10 cellular contexts compared by ENCODE assay signal in genomic region chr11:129694538-129694937, GRCh38.
DNase-seq lines count a peak whose midpoint lies in the region; ATAC-seq and TF ChIP-seq lines count a peak whose summit lies in the region.
"Had no signal": no experiment of that assay in that cellular context is flagged by ENCODE, and none has a peak within 500 bp of the region (broad histone marks: within the 10 kb centered on the region; RNA-seq: fewer than 3 reads in every experiment).

No MANE protein-coding gene starts in this region.

- 0 out of 2 replicates have a peak, but pooled peaks have one; percentile 29 for TF ChIP-seq RAD21 in HCT116 (IDR thresholded peaks at IDR 0.05; ENCODE audit: low read depth)

- no peak overlapping the region for H2AFZ ChIP-seq in HCT116 (ENCODE audit: low read depth, low read length, poor library complexity, severe bottlenecking)
- no peak overlapping the region for H2AFZ ChIP-seq in smooth muscle cell (ENCODE audit: low read depth)

- H3K4me2 ChIP-seq in HCT116 (ENCODE audit: low read length) (no peak overlapping the region), smooth muscle cell (no peak overlapping the region)

- ATAC-seq in HCT116 (peak; percentile 66), GM21381 (IDR thresholded peaks at IDR 0.05; ENCODE audit: unreplicated experiment) (no peak)

- no peaks in the 10 kb centered on the region for H3K27me3 ChIP-seq in HCT116 (ENCODE audit: insufficient read depth, low read length)
- peaks cover 72% of the 10 kb centered on the region for H3K27me3 ChIP-seq in WERI-Rb-1 (ENCODE audit: insufficient read depth, low read depth, severe bottlenecking)
- peaks cover 3% of the 10 kb centered on the region for H3K27me3 ChIP-seq in smooth muscle cell (ENCODE audit: low read depth)

- H3K9ac ChIP-seq in HCT116 (ENCODE audit: low read length): no peak overlapping the region
- H3K9ac ChIP-seq in smooth muscle cell (ENCODE audit: low read depth): no peak overlapping the region

- POLR2A ChIA-PET in activated CD4-positive, alpha-beta T cell treated with anti-CD3 and anti-CD28 coated beads, Interleukin-2, amount 10 ng/mL, durations not matched to agents 7 days and 5 days (lab: Charles Lee): no interaction called here
- POLR2A ChIA-PET in HCT116 (lab: Charles Lee): interaction anchor here (0.5 kb wide), 1 partner anchor 22 kb away, joined by 5 read pairs; no protein-coding TSS in a partner anchor

- no peaks in the 10 kb centered on the region for H3K9me3 ChIP-seq in HCT116 (ENCODE audit: control insufficient read depth in 1 of 2, insufficient read depth in 1 of 2, low read depth in 1 of 2, low read length in 2 of 2)
- H3K9me3 ChIP-seq in WERI-Rb-1 (ENCODE audit: severe bottlenecking): no peaks in the 10 kb centered on the region
- H3K9me3 ChIP-seq in smooth muscle cell (replicated peaks; ENCODE audit: low read depth): no peaks in the 10 kb centered on the region

- BruUV-seq in HCT116 (replicated peaks; lab: Mats Ljungman, UMichigan): no TSS peak

- H3K27ac ChIP-seq in HCT116 (ENCODE audit: low read depth, low read length) (no peak overlapping the region), WERI-Rb-1 (no peak overlapping the region), smooth muscle cell (ENCODE audit: low read depth) (no peak overlapping the region)

- peak; percentile 10 for DNase-seq in activated CD4-positive, alpha-beta T cell treated with anti-CD3 and anti-CD28 coated beads, Interleukin-2, amount 10 ng/mL, durations not matched to agents 7 days and 5 days
- no peak for DNase-seq in activated CD4-positive, alpha-beta T cell treated with anti-CD3 and anti-CD28 coated beads for 1 hour
- DNase-seq in HCT116 (ENCODE audit: low read depth, low spot score) (no peak), WERI-Rb-1 (no peak), neural crest cell (ENCODE audit: low read depth, low spot score) (no peak), GM19238 (ENCODE audit: insufficient read length, low spot score) (no peak), smooth muscle cell (lab: John Stamatoyannopoulos, UW; ENCODE audit: unreplicated experiment) (no peak)
- DNase-seq: hypothalamus; stimulated activated naive B cell treated with anti-CD40 and anti-IgM and Interleukin-4, amounts not matched to agents 10 μg/mL and 1 μg/mL and 100 μg/mL, for 72 hours had no signal

- RAD21 ChIA-PET in HCT116 (lab: Charles Lee; ENCODE audit: low non-redundant PET in 1 of 2, low total read pairs in 2 of 2, uncharacterized antibody in 2 of 2, unreplicated experiment in 2 of 2): no interaction called here

- no peaks in the 10 kb centered on the region; a peak in 1 of 4 replicates for H3K4me1 ChIP-seq in HCT116 (ENCODE audit: control insufficient read depth in 1 of 2, insufficient read depth in 2 of 2, low read length in 2 of 2)
- H3K4me1 ChIP-seq in smooth muscle cell (ENCODE audit: low read depth): no peaks in the 10 kb centered on the region

- no peak overlapping the region for H3K27ac Mint-ChIP-seq in activated CD4-positive, alpha-beta T cell treated with anti-CD3 and anti-CD28 coated beads, Interleukin-2, amount 10 ng/mL, durations not matched to agents 7 days and 5 days
- no peak overlapping the region for H3K27ac Mint-ChIP-seq in neural crest cell (ENCODE audit: unreplicated experiment)
- H3K27ac Mint-ChIP-seq: stimulated activated naive B cell treated with anti-CD40 and anti-IgM and Interleukin-4, amounts not matched to agents 10 μg/mL and 1 μg/mL and 100 μg/mL, for 72 hours had no signal

- intact Hi-C loops in HCT116 (cut with micrococcal nuclease): no loop called here

- 88% methylated on average over 10 of the region's 10 CpGs for WGBS in smooth muscle cell (ENCODE audit: low lambda C conversion rate)

- H4K20me1 ChIP-seq in HCT116 (ENCODE audit: insufficient read depth): no peaks in the 10 kb centered on the region
- no peaks in the 10 kb centered on the region for H4K20me1 ChIP-seq in smooth muscle cell (ENCODE audit: low read depth)

- CTCF ChIA-PET in activated CD4-positive, alpha-beta T cell treated with anti-CD3 and anti-CD28 coated beads, Interleukin-2, amount 10 ng/mL, durations not matched to agents 7 days and 5 days (lab: Charles Lee): interaction anchor here (1.2 kb wide), 1 partner anchor 54 kb away, joined by 3 read pairs; no protein-coding TSS in a partner anchor
- CTCF ChIA-PET in HCT116 (lab: Charles Lee): interaction anchor here (0.7 to 1.7 kb wide), 5 partner anchors 9 to 363 kb away, joined by 3 to 6 read pairs (median 4); no protein-coding TSS in a partner anchor

- H3K4me1 Mint-ChIP-seq in activated CD4-positive, alpha-beta T cell treated with anti-CD3 and anti-CD28 coated beads, Interleukin-2, amount 10 ng/mL, durations not matched to agents 7 days and 5 days: peaks cover 9% of the 10 kb centered on the region
- H3K4me1 Mint-ChIP-seq in neural crest cell: peaks cover 7% of the 10 kb centered on the region

- H3F3A ChIP-seq in smooth muscle cell (ENCODE audit: low read depth): no peaks in the 10 kb centered on the region

- TF ChIP-seq POLR2A in HCT116 (IDR thresholded peaks at IDR 0.05; ENCODE audit: borderline replicate concordance, extremely low read depth, insufficient read depth, insufficient read length): no peak

- no peaks in the 10 kb centered on the region for H3K36me3 Mint-ChIP-seq in activated CD4-positive, alpha-beta T cell treated with anti-CD3 and anti-CD28 coated beads, Interleukin-2, amount 10 ng/mL, durations not matched to agents 7 days and 5 days (ENCODE audit: low read depth)
- no peaks in the 10 kb centered on the region for H3K36me3 Mint-ChIP-seq in neural crest cell (ENCODE audit: low read depth)
- H3K36me3 Mint-ChIP-seq: stimulated activated naive B cell treated with anti-CD40 and anti-IgM and Interleukin-4, amounts not matched to agents 10 μg/mL and 1 μg/mL and 100 μg/mL, for 72 hours had no signal

- H3K4me3 ChIP-seq in HCT116 (replicated peaks in 1 of 2; ENCODE audit: low read depth in 1 of 2, low read length in 2 of 2) (no peak overlapping the region), WERI-Rb-1 (ENCODE audit: low read depth, low read length) (no peak overlapping the region), smooth muscle cell (no peak overlapping the region)

- no peaks in the 10 kb centered on the region for H3K9me3 Mint-ChIP-seq in activated CD4-positive, alpha-beta T cell treated with anti-CD3 and anti-CD28 coated beads, Interleukin-2, amount 10 ng/mL, durations not matched to agents 7 days and 5 days
- no peaks in the 10 kb centered on the region for H3K9me3 Mint-ChIP-seq in neural crest cell
- H3K9me3 Mint-ChIP-seq: stimulated activated naive B cell treated with anti-CD40 and anti-IgM and Interleukin-4, amounts not matched to agents 10 μg/mL and 1 μg/mL and 100 μg/mL, for 72 hours had no signal

- no peak overlapping the region for H3K4me3 Mint-ChIP-seq in activated CD4-positive, alpha-beta T cell treated with anti-CD3 and anti-CD28 coated beads, Interleukin-2, amount 10 ng/mL, durations not matched to agents 7 days and 5 days
- peak overlapping the region; percentile 16 for H3K4me3 Mint-ChIP-seq in neural crest cell
- H3K4me3 Mint-ChIP-seq: stimulated activated naive B cell treated with anti-CD40 and anti-IgM and Interleukin-4, amounts not matched to agents 10 μg/mL and 1 μg/mL and 100 μg/mL, for 72 hours had no signal

- no peaks in the 10 kb centered on the region for H3K36me3 ChIP-seq in HCT116 (ENCODE audit: control insufficient read depth in 1 of 2, insufficient read depth in 2 of 2, low read length in 2 of 2)
- no peaks in the 10 kb centered on the region for H3K36me3 ChIP-seq in WERI-Rb-1
- no peaks in the 10 kb centered on the region for H3K36me3 ChIP-seq in smooth muscle cell (ENCODE audit: low read depth)

- TF ChIP-seq CTCF in HCT116 (IDR thresholded peaks at IDR 0.05 in 2 of 3, conservative IDR thresholded peaks at IDR 0.05 in 1 of 3; ENCODE audit: borderline replicate concordance in 1 of 3, insufficient read depth in 1 of 3, low read depth in 2 of 3, low read length in 2 of 3): peak; percentile 30 to 48 (median 34); a peak in 5 of 6 replicates
- TF ChIP-seq CTCF in WERI-Rb-1 (IDR thresholded peaks at IDR 0.05; ENCODE audit: low read depth, low read length): peak; percentile 35
- peak; percentile 12 for TF ChIP-seq CTCF in neural crest cell (conservative IDR thresholded peaks at IDR 0.05)
- TF ChIP-seq CTCF in smooth muscle cell (IDR thresholded peaks at IDR 0.05; ENCODE audit: borderline replicate concordance, insufficient read depth, poor library complexity, severe bottlenecking): no peak

- H3K79me2 ChIP-seq in HCT116 (ENCODE audit: insufficient read depth, low read length): no peaks in the 10 kb centered on the region
- no peaks in the 10 kb centered on the region for H3K79me2 ChIP-seq in smooth muscle cell (ENCODE audit: low read depth)

- H3K27me3 Mint-ChIP-seq in activated CD4-positive, alpha-beta T cell treated with anti-CD3 and anti-CD28 coated beads, Interleukin-2, amount 10 ng/mL, durations not matched to agents 7 days and 5 days: no peaks in the 10 kb centered on the region
- peaks cover 44% of the 10 kb centered on the region for H3K27me3 Mint-ChIP-seq in neural crest cell (ENCODE audit: low read depth)

- no peaks in the 10 kb centered on the region for H3K9me2 ChIP-seq in HCT116 (ENCODE audit: insufficient read depth)

TF ChIP-seq in HCT116, 20 proteins besides CTCF, POLR2A, EP300 and RAD21:
- TF ChIP-seq ELF1 (IDR thresholded peaks at IDR 0.05; ENCODE audit: borderline replicate concordance, low read depth) (no peak), EZH2phosphoT487 (IDR thresholded peaks at IDR 0.05; ENCODE audit: borderline replicate concordance) (no peak), CBX3 (IDR thresholded peaks at IDR 0.05; ENCODE audit: low read depth) (no peak), CEBPB (IDR thresholded peaks at IDR 0.05; ENCODE audit: low read depth) (no peak), TCF7L2 (IDR thresholded peaks at IDR 0.05; ENCODE audit: borderline replicate concordance, extremely low read depth, insufficient read depth, insufficient read length) (no peak)
